In genomic region chr16:29745853-29746345, GRCh38 we compare ENCODE assay signal across 9 cellular contexts. TPM values are rescaled to one million over a fixed set of nuclear protein-coding genes. Genes with fewer than 3 reads are reported as not detected.
A peak's percentile ranks its signal among the peaks of the same experiment; 100 is the strongest.
DNase-seq lines count a peak whose midpoint lies in the region; ATAC-seq and TF ChIP-seq lines count a peak whose summit lies in the region.
"Had no signal": no experiment of that assay in that cellular context is flagged by ENCODE, and none has a peak within 500 bp of the region (broad histone marks: within the 10 kb centered on the region; RNA-seq: fewer than 3 reads in every experiment).

TSS of gene C16orf54 (minus strand) at chr16:29745990. CDS start at chr16:29744951, 1,039 bp downstream.

- H3K4me1 ChIP-seq in suprapubic skin = no peaks in the 10 kb centered on the region

- no peaks in the 10 kb centered on the region for H3K27me3 Mint-ChIP-seq in naive B cell

- peaks cover 41 to 67% (median 61%) of the 10 kb centered on the region in 3 donors for H3K4me1 Mint-ChIP-seq in naive B cell

- peaks cover 11 to 17% of the 10 kb centered on the region in 2 donors for H3K36me3 Mint-ChIP-seq in naive B cell

- H3K4me3 ChIP-seq in suprapubic skin = peak within 1 kb of the TSS; percentile 18

- DNase-seq in activated naive CD4-positive, alpha-beta T cell treated with anti-CD3 and anti-CD28 coated beads, Interleukin-2, amount 50 U/mL, for 16 hours = peak; percentile 62
- peak; percentile 96 for DNase-seq in naive B cell
- peak; percentile 82 to 86 for DNase-seq in suprapubic skin (ENCODE audit: low spot score in 2 of 2)
- no peak for DNase-seq in SW 1271 (lab: John Stamatoyannopoulos, UW)
- no peak for DNase-seq in AG08395 (ENCODE audit: low spot score)

- H3K4me3 Mint-ChIP-seq in naive B cell = peak within 1 kb of the TSS; percentile 97 to 100 (median 99)

- 53% methylated on average over 12 of the region's 12 CpGs for WGBS in suprapubic skin

- peak within 1 kb of the TSS; percentile 98 to 100 (median 98) for H3K27ac Mint-ChIP-seq in naive B cell

- TF ChIP-seq EP300 in suprapubic skin (IDR thresholded peaks at IDR 0.05) = no peak

- peaks cover 0 to 2% (median 0%) of the 10 kb centered on the region in 7 donors for H3K9me3 Mint-ChIP-seq in naive B cell

- no peaks in the 10 kb centered on the region for H3K9me3 ChIP-seq in suprapubic skin

- TF ChIP-seq CTCF in suprapubic skin (IDR thresholded peaks at IDR 0.05) = no peak

- H3K36me3 ChIP-seq in suprapubic skin = no peaks in the 10 kb centered on the region

- no peaks in the 10 kb centered on the region for H3K27me3 ChIP-seq in suprapubic skin

- ATAC-seq in GM18508 (IDR thresholded peaks at IDR 0.05; ENCODE audit: insufficient read depth, unreplicated experiment) (peak; percentile 44), HG03025 (IDR thresholded peaks at IDR 0.05; ENCODE audit: low FRiP score, unreplicated experiment) (peak; percentile 71), naive B cell (ENCODE audit: low read depth in 2 of 2) (peak; percentile 85 to 86)

- H3K27ac ChIP-seq in suprapubic skin = no peak within 1 kb of the TSS

- TF ChIP-seq POLR2A in suprapubic skin (IDR thresholded peaks at IDR 0.05) = peak in 1 of 2 donors; percentile 31

- intact Hi-C loops in T-helper 1 cell treated with Interleukin-12 subunit alpha and Interleukin-12 subunit beta and Interleukin-4 antibody, amounts not matched to agents 30 ng/mL and 1 ng/mL, for 36 hours (cut with micrococcal nuclease) = loop anchor here (1.0 to 2.0 kb wide), 7 partner anchors 8 to 75 kb away; partner anchors contain the start of genes KIF22 and MVP

RNA-seq across cellular contexts. Expression of gene C16orf54, which starts in this region (rescaled TPM):
- total RNA-seq in T-helper 1 cell treated with Interleukin-12 subunit alpha and Interleukin-12 subunit beta and Interleukin-4 antibody, amounts not matched to agents 30 ng/mL and 1 ng/mL, for 36 hours = 61.6 and 65.2 TPM in 2 replicates
- 10 to 100 TPM in 5 of 6 donors, 1 to 10 TPM in 1; 1.4 to 70.0 (median 29.5) TPM for polyA plus RNA-seq in naive B cell (ENCODE audit: low read depth in 6 of 6)
- 1 to 10 TPM in 1 of 4 donors, under 1 TPM in 1, not detected in 2; 0.34 to 1.1 TPM for total RNA-seq in suprapubic skin
- polyA plus RNA-seq: keratinocyte had no signal

Comparison
In these comparisons a context has a peak if more than half of its experiments do, and no peak if none do; other contexts are left out.
1. RNA of gene C16orf54 (total RNA-seq): 61.6 to 65.2 TPM in T-helper 1 cell treated with Interleukin-12 subunit alpha and Interleukin-12 subunit beta and Interleukin-4 antibody, amounts not matched to agents 30 ng/mL and 1 ng/mL, for 36 hours; 0.34 to 1.1 TPM in suprapubic skin; every median in the first group is over 10 times any median in the second.
2. DNase-seq: peak in activated naive CD4-positive, alpha-beta T cell treated with anti-CD3 and anti-CD28 coated beads, Interleukin-2, amount 50 U/mL, for 16 hours (single experiment), naive B cell (single experiment) and suprapubic skin (2 of 2); none in SW 1271 (0 of 2) and AG08395 (single experiment).
3. Peak in every context shown above with its lines, with median percentiles within 50 percentile points of each other: ATAC-seq.